Comparison of ENCODE assay signal across 28 cellular contexts in the genomic region with DNA sequence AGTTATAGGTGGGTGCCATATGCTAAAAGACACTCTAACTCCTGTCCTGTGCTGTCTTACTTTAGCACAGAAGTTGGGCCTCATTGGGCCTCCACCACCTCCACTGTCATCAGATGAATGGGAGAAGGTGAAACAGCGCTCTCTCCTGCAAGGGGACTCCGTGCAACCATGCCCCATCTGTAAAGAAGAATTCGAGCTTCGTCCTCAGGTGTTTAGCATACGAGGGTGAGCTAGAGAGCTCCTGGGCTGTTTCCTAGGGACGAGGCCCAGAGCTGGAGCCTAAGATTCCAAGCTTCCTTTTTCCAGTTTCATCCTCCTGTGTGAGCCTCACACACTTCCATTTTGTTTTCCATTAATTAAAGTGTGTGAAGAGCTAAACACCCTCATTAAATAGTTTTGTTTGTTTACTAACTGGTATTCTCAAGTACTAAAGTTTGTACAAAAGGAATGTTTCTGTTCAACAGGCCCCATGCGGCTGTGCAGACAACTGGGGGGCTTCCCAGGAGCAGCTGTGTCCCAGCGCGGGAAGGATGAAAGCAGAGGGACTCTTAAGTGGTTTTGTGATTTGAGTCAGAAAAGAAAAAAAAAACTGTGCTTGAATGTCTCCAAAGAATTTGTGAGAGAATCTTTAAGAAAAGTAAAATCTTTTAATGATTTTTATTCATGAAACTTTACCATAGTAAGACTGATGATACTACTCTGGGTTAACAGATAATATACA.
"Had no signal": no experiment of that assay in that cellular context is flagged by ENCODE, and none has a peak within 500 bp of the region (broad histone marks: within the 10 kb centered on the region; RNA-seq: fewer than 3 reads in every experiment).

No MANE protein-coding gene starts in this region.

- H3K36me3 Mint-ChIP-seq: activated naive CD4-positive, alpha-beta T cell treated with anti-CD3 and anti-CD28 coated beads, Interleukin-2, amount 10 ng/mL, durations not matched to agents 7 days and 5 days; activated naive CD8-positive, alpha-beta T cell; brain had no signal

- DNase-seq: activated CD4-positive, alpha-beta T cell treated with anti-CD3 and anti-CD28 coated beads, Interleukin-2, amount 10 ng/mL, durations not matched to agents 24 days and 14 days; activated CD4-positive, alpha-beta T cell treated with anti-CD3 and anti-CD28 coated beads, Interleukin-2, amount 50 U/mL, for 4 hours; activated CD8-positive, alpha-beta T cell treated with anti-CD3 and anti-CD28 coated beads for 36 hours; activated effector memory CD4-positive, alpha-beta T cell treated with Interleukin-2 at 50 U/mL for 16 hours; activated naive CD4-positive, alpha-beta T cell treated with anti-CD3 and anti-CD28 coated beads, Interleukin-2, amount 10 ng/mL, durations not matched to agents 7 days and 5 days; activated naive CD8-positive, alpha-beta T cell treated with anti-CD3 and anti-CD28 coated beads, Interleukin-2, amount 50 U/mL, for 24 hours; activated T-cell treated with anti-CD3 and anti-CD28 coated beads, Interleukin-2, amount 50 U/mL, for 1 hour; anterior cingulate cortex; central memory CD4-positive, alpha-beta T cell; NCI-H1092 treated with DMSO at 0.1 percent for 48 hours; NCI-H1417; NCI-H146; NCI-H187; NCI-H2029 treated with DMSO at 0.1 percent for 48 hours; NCI-H2107; NCI-H2171 treated with DMSO at 0.1 percent for 48 hours; NCI-H226; NCI-H446 treated with DMSO at 0.1 percent for 48 hours; NCI-H524; NCI-H69; NK-92 treated with Interleukin-12 subunit alpha and Interleukin-12 subunit beta, amount 100 ng/mL, for 24 hours; Right ventricle myocardium superior; T1000; WERI-Rb-1 had no signal

- H3K36me3 ChIP-seq: WERI-Rb-1 had no signal

- ATAC-seq: activated CD8-positive, alpha-beta T cell treated with anti-CD3 and anti-CD28 coated beads for 36 hours; activated naive CD8-positive, alpha-beta T cell treated with anti-CD3 and anti-CD28 coated beads, Interleukin-2, amount 50 U/mL, for 24 hours had no signal

- H3K4me3 Mint-ChIP-seq: activated CD4-positive, alpha-beta T cell treated with anti-CD3 and anti-CD28 coated beads, Interleukin-2, amount 10 ng/mL, durations not matched to agents 24 days and 14 days; activated CD8-positive, alpha-beta T cell treated with anti-CD3 and anti-CD28 coated beads for 36 hours; activated naive CD4-positive, alpha-beta T cell treated with anti-CD3 and anti-CD28 coated beads, Interleukin-2, amount 10 ng/mL, durations not matched to agents 7 days and 5 days; activated naive CD8-positive, alpha-beta T cell; activated naive CD8-positive, alpha-beta T cell treated with anti-CD3 and anti-CD28 coated beads, Interleukin-2, amount 50 U/mL, for 24 hours; activated T-helper 1 cell treated with anti-CD3 and anti-CD28 coated beads, Interleukin-12 subunit alpha, Interleukin-12 subunit beta, Interleukin-2, Interleukin-4 antibody, amounts not matched to agents 30 ng/mL and 10 ng/mL and 1 ng/mL, durations not matched to agents 14 hours and 24 hours and 36 hours; brain had no signal

- H3K4me3 ChIP-seq: SK-N-MC had no signal

- H3K9me3 Mint-ChIP-seq: activated CD4-positive, alpha-beta T cell treated with anti-CD3 and anti-CD28 coated beads, Interleukin-2, amount 10 ng/mL, durations not matched to agents 24 days and 14 days; activated CD8-positive, alpha-beta T cell treated with anti-CD3 and anti-CD28 coated beads for 36 hours; activated naive CD4-positive, alpha-beta T cell treated with anti-CD3 and anti-CD28 coated beads, Interleukin-2, amount 10 ng/mL, durations not matched to agents 7 days and 5 days; activated naive CD8-positive, alpha-beta T cell treated with anti-CD3 and anti-CD28 coated beads, Interleukin-2, amount 50 U/mL, for 24 hours; activated T-helper 1 cell treated with anti-CD3 and anti-CD28 coated beads, Interleukin-12 subunit alpha, Interleukin-12 subunit beta, Interleukin-2, Interleukin-4 antibody, amounts not matched to agents 30 ng/mL and 10 ng/mL and 1 ng/mL, durations not matched to agents 14 hours and 24 hours and 36 hours had no signal

- H3K27ac Mint-ChIP-seq: activated CD4-positive, alpha-beta T cell treated with anti-CD3 and anti-CD28 coated beads, Interleukin-2, amount 10 ng/mL, durations not matched to agents 24 days and 14 days; activated CD8-positive, alpha-beta T cell treated with anti-CD3 and anti-CD28 coated beads for 36 hours; activated naive CD4-positive, alpha-beta T cell treated with anti-CD3 and anti-CD28 coated beads, Interleukin-2, amount 10 ng/mL, durations not matched to agents 7 days and 5 days; activated naive CD8-positive, alpha-beta T cell; activated naive CD8-positive, alpha-beta T cell treated with anti-CD3 and anti-CD28 coated beads, Interleukin-2, amount 50 U/mL, for 24 hours; activated T-helper 1 cell treated with anti-CD3 and anti-CD28 coated beads, Interleukin-12 subunit alpha, Interleukin-12 subunit beta, Interleukin-2, Interleukin-4 antibody, amounts not matched to agents 30 ng/mL and 10 ng/mL and 1 ng/mL, durations not matched to agents 14 hours and 24 hours and 36 hours; brain had no signal

- H3K27ac ChIP-seq: SK-N-MC, WERI-Rb-1 had no signal

- H3K4me1 Mint-ChIP-seq: activated naive CD4-positive, alpha-beta T cell treated with anti-CD3 and anti-CD28 coated beads, Interleukin-2, amount 10 ng/mL, durations not matched to agents 7 days and 5 days had no signal
